In genomic region chrX:67105758-67106116, GRCh38 we compare ENCODE assay signal across 17 cellular contexts.
DNase-seq lines count a peak whose midpoint lies in the region; ATAC-seq and TF ChIP-seq lines count a peak whose summit lies in the region.
"Had no signal": no experiment of that assay in that cellular context is flagged by ENCODE, and none has a peak within 500 bp of the region (broad histone marks: within the 10 kb centered on the region; RNA-seq: fewer than 3 reads in every experiment).

No MANE protein-coding gene starts in this region.

- no peaks in the 10 kb centered on the region for H3K4me1 Mint-ChIP-seq in chondrocyte (ENCODE audit: low read depth)
- H3K4me1 Mint-ChIP-seq in activated T-helper 17 cell treated with anti-CD3 and anti-CD28 coated beads, Interleukin-2, amount 50 U/mL, for 72 hours = no peaks in the 10 kb centered on the region
- H3K4me1 Mint-ChIP-seq: CD4-positive, alpha-beta memory T cell had no signal

- H3K36me3 Mint-ChIP-seq in chondrocyte (ENCODE audit: low read depth) = no peaks in the 10 kb centered on the region
- H3K36me3 Mint-ChIP-seq in activated T-helper 17 cell treated with anti-CD3 and anti-CD28 coated beads, Interleukin-2, amount 50 U/mL, for 72 hours (ENCODE audit: low read depth) = no peaks in the 10 kb centered on the region
- H3K36me3 Mint-ChIP-seq: CD4-positive, alpha-beta memory T cell had no signal

- H3K9me3 ChIP-seq in osteoblast (ENCODE audit: low read depth, low read length) = no peaks in the 10 kb centered on the region
- H3K9me3 ChIP-seq: BE2C; BLaER1 treated with 17β-estradiol and CSF1 and Interleukin-3, amounts not matched to agents 10 nM and 100 nM; HAP-1 had no signal

- no peak overlapping the region for H2AFZ ChIP-seq in osteoblast (ENCODE audit: low read length)

- H3K79me2 ChIP-seq in osteoblast (ENCODE audit: insufficient read depth, low read length) = no peaks in the 10 kb centered on the region

- no peak overlapping the region for H3K27ac Mint-ChIP-seq in chondrocyte (ENCODE audit: unreplicated experiment)
- H3K27ac Mint-ChIP-seq in activated T-helper 17 cell treated with anti-CD3 and anti-CD28 coated beads, Interleukin-2, amount 50 U/mL, for 72 hours = no peak overlapping the region
- H3K27ac Mint-ChIP-seq: CD4-positive, alpha-beta memory T cell; HFFc6 had no signal

- H3K9me3 Mint-ChIP-seq in chondrocyte (ENCODE audit: low read depth) = peaks cover 35% of the 10 kb centered on the region
- H3K9me3 Mint-ChIP-seq in activated T-helper 17 cell treated with anti-CD3 and anti-CD28 coated beads, Interleukin-2, amount 50 U/mL, for 72 hours = peaks cover 9% of the 10 kb centered on the region
- H3K9me3 Mint-ChIP-seq: HFFc6 had no signal

- H3K36me3 ChIP-seq in osteoblast (ENCODE audit: insufficient read depth, low read length) = no peaks in the 10 kb centered on the region
- H3K36me3 ChIP-seq: BE2C; BLaER1 treated with 17β-estradiol and CSF1 and Interleukin-3, amounts not matched to agents 10 nM and 100 nM; HAP-1 had no signal

- no peak for TF ChIP-seq CTCF in C4-2B (conservative IDR thresholded peaks at IDR 0.05)
- no peak for TF ChIP-seq CTCF in chondrocyte (IDR thresholded peaks at IDR 0.05)
- TF ChIP-seq CTCF in osteoblast (IDR thresholded peaks at IDR 0.05; ENCODE audit: extremely low read depth, low read depth, low read length) = no peak

- H3K27me3 ChIP-seq in osteoblast (ENCODE audit: insufficient read depth, low read length) = no peaks in the 10 kb centered on the region
- H3K27me3 ChIP-seq: BE2C had no signal

- H3K27me3 Mint-ChIP-seq in chondrocyte (ENCODE audit: low read depth) = no peaks in the 10 kb centered on the region
- no peaks in the 10 kb centered on the region for H3K27me3 Mint-ChIP-seq in activated T-helper 17 cell treated with anti-CD3 and anti-CD28 coated beads, Interleukin-2, amount 50 U/mL, for 72 hours
- H3K27me3 Mint-ChIP-seq: CD4-positive, alpha-beta memory T cell had no signal

- ATAC-seq in activated T-helper 17 cell treated with anti-CD3 and anti-CD28 coated beads, Interleukin-2, amount 50 U/mL, for 72 hours (replicated peaks) = no peak

- no peaks in the 10 kb centered on the region for H3K4me1 ChIP-seq in osteoblast (ENCODE audit: insufficient read depth, low read length)
- H3K4me1 ChIP-seq: BE2C; BLaER1 treated with 17β-estradiol and CSF1 and Interleukin-3, amounts not matched to agents 10 nM and 100 nM; HAP-1 had no signal

- no peak overlapping the region for H3K4me3 Mint-ChIP-seq in chondrocyte (ENCODE audit: unreplicated experiment)
- no peak overlapping the region for H3K4me3 Mint-ChIP-seq in activated T-helper 17 cell treated with anti-CD3 and anti-CD28 coated beads, Interleukin-2, amount 50 U/mL, for 72 hours
- H3K4me3 Mint-ChIP-seq: CD4-positive, alpha-beta memory T cell; HFFc6 had no signal

- H3K27ac ChIP-seq in C4-2B (peak overlapping the region; percentile 93), osteoblast (ENCODE audit: low read depth, low read length) (no peak overlapping the region)
- H3K27ac ChIP-seq: BLaER1 treated with 17β-estradiol and CSF1 and Interleukin-3, amounts not matched to agents 10 nM and 100 nM had no signal

- no peak overlapping the region for H3K4me3 ChIP-seq in osteoblast (ENCODE audit: insufficient read depth, low read length)
- H3K4me3 ChIP-seq: BLaER1 treated with 17β-estradiol and CSF1 and Interleukin-3, amounts not matched to agents 10 nM and 100 nM; HAP-1 had no signal

- H3K4me2 ChIP-seq in osteoblast (ENCODE audit: insufficient read depth, low read length) = no peak overlapping the region
- H3K4me2 ChIP-seq: BLaER1 treated with 17β-estradiol and CSF1 and Interleukin-3, amounts not matched to agents 10 nM and 100 nM had no signal

- DNase-seq in chondrocyte (ENCODE audit: low spot score) (peak; percentile 28), osteoblast (ENCODE audit: insufficient read length, low spot score, missing footprints) (peak; percentile 60), Ammon's horn (ENCODE audit: low spot score) (no peak), NCI-H1694 (lab: John Stamatoyannopoulos, UW) (no peak)
- DNase-seq: BE2C; Calu3; CD4-positive, alpha-beta memory T cell; COR-L47; DMS53; DMS79 treated with DMSO at 0.1 percent for 48 hours; GF-D8; GOT3; HFFc6 had no signal

- no peaks in the 10 kb centered on the region for H4K20me1 ChIP-seq in osteoblast (ENCODE audit: insufficient read depth, low read length)
- H4K20me1 ChIP-seq: BLaER1 treated with 17β-estradiol and CSF1 and Interleukin-3, amounts not matched to agents 10 nM and 100 nM had no signal

Comparison
In these comparisons a context has a peak if more than half of its experiments do, and no peak if none do; other contexts are left out.
1. DNase-seq: peak in chondrocyte (single experiment) and osteoblast (single experiment); none in Ammon's horn (single experiment) and NCI-H1694 (single experiment).